In genomic region chr2:169230204-169230603, GRCh38 we compare ENCODE assay signal across 21 cellular contexts.
DNase-seq lines count a peak whose midpoint lies in the region; ATAC-seq, FAIRE-seq and TF ChIP-seq lines count a peak whose summit lies in the region.
"Had no signal": no experiment of that assay in that cellular context is flagged by ENCODE, and none has a peak within 500 bp of the region (broad histone marks: within the 10 kb centered on the region; RNA-seq: fewer than 3 reads in every experiment).

No MANE protein-coding gene starts in this region.

- no peak overlapping the region for H2BK120ac ChIP-seq in mesendoderm (ENCODE audit: low read depth, low read length)

- no peak overlapping the region for H2AFZ ChIP-seq in HepG2 (ENCODE audit: low read length)

- no peaks in the 10 kb centered on the region for H3K9me3 Mint-ChIP-seq in progenitor cell of endocrine pancreas (ENCODE audit: low read depth)
- H3K9me3 Mint-ChIP-seq: CD4-positive, alpha-beta T cell; CD8-positive, alpha-beta T cell had no signal

- no peak overlapping the region for H3K4me3 Mint-ChIP-seq in progenitor cell of endocrine pancreas (ENCODE audit: low read depth)
- H3K4me3 Mint-ChIP-seq: B cell; CD4-positive, alpha-beta T cell; CD8-positive, alpha-beta T cell had no signal

- H3K4me1 ChIP-seq in HepG2 (ENCODE audit: insufficient read depth, low read length) (no peaks in the 10 kb centered on the region), right lobe of liver (no peaks in the 10 kb centered on the region), mesendoderm (ENCODE audit: control insufficient read depth, low read depth, low read length) (no peaks in the 10 kb centered on the region)
- H3K4me1 ChIP-seq: A549, Caco-2 had no signal

- no peaks in the 10 kb centered on the region for H3K9me3 ChIP-seq in HepG2 (ENCODE audit: low read length)
- no peaks in the 10 kb centered on the region for H3K9me3 ChIP-seq in right lobe of liver
- H3K9me3 ChIP-seq: A549; BLaER1 treated with 17β-estradiol and CSF1 and Interleukin-3, amounts not matched to agents 10 nM and 100 nM; Caco-2 had no signal

- H3K18ac ChIP-seq in mesendoderm (ENCODE audit: low read length), result no peak overlapping the region

- CTCF ChIA-PET in HepG2 (lab: Yijun Ruan, JAX; ENCODE audit: low intra/inter-chr PET ratio, low total read pairs), result no interaction called here

- DNase-seq in HepG2 (ENCODE audit: low spot score), result no peak
- DNase-seq in right lobe of liver, result no peak
- DNase-seq in progenitor cell of endocrine pancreas (ENCODE audit: low spot score, unreplicated experiment), result no peak
- DNase-seq in mesendoderm, result no peak
- no peak for DNase-seq in anterior cingulate cortex (lab: John Stamatoyannopoulos, UW)
- DNase-seq: AML-193; Caco-2; Calu3; CD4-positive, alpha-beta T cell; CD8-positive, alpha-beta T cell; DMS79 treated with DMSO at 0.1 percent for 48 hours; GF-D8 had no signal

- H3K27ac ChIP-seq in HepG2 (ENCODE audit: extremely low read length, insufficient read depth, low read length) (no peak overlapping the region), right lobe of liver (no peak overlapping the region), mesendoderm (ENCODE audit: low read depth, low read length) (no peak overlapping the region)
- H3K27ac ChIP-seq: 22Rv1; A549; BLaER1 treated with 17β-estradiol and CSF1 and Interleukin-3, amounts not matched to agents 10 nM and 100 nM; C4-2B had no signal

- no TSS peak for BruUV-seq in HepG2 (replicated peaks; lab: Mats Ljungman, UMichigan)

- H3K4me3 ChIP-seq in HepG2 (replicated peaks in 1 of 3; ENCODE audit: insufficient read depth in 1 of 3, low read depth in 2 of 3, low read length in 3 of 3) (no peak overlapping the region), right lobe of liver (no peak overlapping the region), mesendoderm (ENCODE audit: low read length) (no peak overlapping the region)
- H3K4me3 ChIP-seq: A549; BLaER1 treated with 17β-estradiol and CSF1 and Interleukin-3, amounts not matched to agents 10 nM and 100 nM had no signal

- H4K5ac ChIP-seq in mesendoderm (ENCODE audit: low read length), result no peak overlapping the region

- no peaks in the 10 kb centered on the region for H3K36me3 ChIP-seq in HepG2 (replicated peaks in 1 of 2; ENCODE audit: control insufficient read depth in 1 of 2, insufficient read depth in 2 of 2, low read length in 2 of 2)
- H3K36me3 ChIP-seq in right lobe of liver, result no peaks in the 10 kb centered on the region
- no peaks in the 10 kb centered on the region for H3K36me3 ChIP-seq in mesendoderm (ENCODE audit: control insufficient read depth, insufficient read depth, low read length)
- H3K36me3 ChIP-seq: BLaER1 treated with 17β-estradiol and CSF1 and Interleukin-3, amounts not matched to agents 10 nM and 100 nM had no signal

- H2BK5ac ChIP-seq in mesendoderm (ENCODE audit: low read length), result no peak overlapping the region

- H3K27ac Mint-ChIP-seq in progenitor cell of endocrine pancreas, result peak overlapping the region; percentile 19
- H3K27ac Mint-ChIP-seq: B cell; CD4-positive, alpha-beta T cell; CD8-positive, alpha-beta T cell had no signal

- POLR2A ChIA-PET in HepG2 (lab: Yijun Ruan, JAX), result no interaction called here

- no peak for TF ChIP-seq RAD21 in HepG2 (CRISPR knock-in tag; IDR thresholded peaks at IDR 0.05)

- H3K27me3 Mint-ChIP-seq in progenitor cell of endocrine pancreas, result peaks cover 11% of the 10 kb centered on the region
- H3K27me3 Mint-ChIP-seq: B cell had no signal

- no peak overlapping the region for H3K4me2 ChIP-seq in HepG2 (ENCODE audit: low read depth, low read length)
- H3K4me2 ChIP-seq in mesendoderm (ENCODE audit: low read length), result no peak overlapping the region
- H3K4me2 ChIP-seq: A549; BLaER1 treated with 17β-estradiol and CSF1 and Interleukin-3, amounts not matched to agents 10 nM and 100 nM had no signal

- in situ Hi-C loops in HepG2 (cut with HindIII; ENCODE audit: extremely low pct_ligation_motif_present, low pct_unique_long_range_greater_than_20kb), result no loop called here

- H3K4ac ChIP-seq in mesendoderm (ENCODE audit: low read depth, low read length), result no peak overlapping the region

- no peak overlapping the region for H3K56ac ChIP-seq in mesendoderm (ENCODE audit: low read length)

- H3K9ac ChIP-seq in HepG2 (ENCODE audit: insufficient read depth, low read depth, low read length) (no peak overlapping the region), mesendoderm (ENCODE audit: low read length) (no peak overlapping the region)
- H3K9ac ChIP-seq: BLaER1 treated with 17β-estradiol and CSF1 and Interleukin-3, amounts not matched to agents 10 nM and 100 nM had no signal

- no peak for FAIRE-seq in HepG2 (lab: Jason Lieb, UNC)
- FAIRE-seq: A549, D721Med, G401.6, GM12891, GM19239 had no signal

- peaks cover 20% of the 10 kb centered on the region for H3K36me3 Mint-ChIP-seq in progenitor cell of endocrine pancreas (ENCODE audit: insufficient read depth)
- H3K36me3 Mint-ChIP-seq: CD8-positive, alpha-beta T cell had no signal

- no peak overlapping the region for H2BK15ac ChIP-seq in mesendoderm (replicated peaks; ENCODE audit: low read depth)

- H4K8ac ChIP-seq in mesendoderm (ENCODE audit: low read depth, low read length), result no peak overlapping the region

- H3K27me3 ChIP-seq in HepG2 (ENCODE audit: control insufficient read depth in 1 of 2, insufficient read depth in 2 of 2, low read length in 2 of 2) (peaks cover 0 to 7% of the 10 kb centered on the region in 2 experiments; a peak in 2 of 5 replicates), right lobe of liver (no peaks in the 10 kb centered on the region), mesendoderm (ENCODE audit: insufficient read depth, low read length, poor library complexity) (no peaks in the 10 kb centered on the region)
- H3K27me3 ChIP-seq: BLaER1 treated with 17β-estradiol and CSF1 and Interleukin-3, amounts not matched to agents 10 nM and 100 nM had no signal

- H4K20me1 ChIP-seq in HepG2 (ENCODE audit: insufficient read depth, low read length), result no peaks in the 10 kb centered on the region
- H4K20me1 ChIP-seq: BLaER1 treated with 17β-estradiol and CSF1 and Interleukin-3, amounts not matched to agents 10 nM and 100 nM had no signal

- no peak overlapping the region for H3K23ac ChIP-seq in mesendoderm (ENCODE audit: low read length)

- no peaks in the 10 kb centered on the region for H3K79me2 ChIP-seq in HepG2 (ENCODE audit: insufficient read depth, low read length)
- no peaks in the 10 kb centered on the region for H3K79me2 ChIP-seq in mesendoderm (ENCODE audit: control insufficient read depth, insufficient read depth, low read length)

- TF ChIP-seq POLR2A in HepG2 (IDR thresholded peaks at IDR 0.05; ENCODE audit: insufficient read depth in 1 of 2, low read depth in 2 of 2, low read length in 2 of 2), result no peak
- TF ChIP-seq POLR2A in right lobe of liver (IDR thresholded peaks at IDR 0.05), result no peak

- peaks cover 42% of the 10 kb centered on the region for H3K4me1 Mint-ChIP-seq in progenitor cell of endocrine pancreas (ENCODE audit: low read depth)
- H3K4me1 Mint-ChIP-seq: B cell had no signal

- intact Hi-C loops in HepG2 (cut with micrococcal nuclease; ENCODE audit: unreplicated experiment) (no loop called here), right lobe of liver (cut with DNase I) (no loop called here)

- no peak overlapping the region for H2AK5ac ChIP-seq in mesendoderm (ENCODE audit: low read length)

- no peak for TF ChIP-seq CTCF in HepG2 (CRISPR knock-in tag; IDR thresholded peaks at IDR 0.05)
- TF ChIP-seq CTCF in right lobe of liver (IDR thresholded peaks at IDR 0.05), result no peak
- no peak for TF ChIP-seq CTCF in progenitor cell of endocrine pancreas (IDR thresholded peaks at IDR 0.05; ENCODE audit: unreplicated experiment)

- TF ChIP-seq EP300 in HepG2 (IDR thresholded peaks at IDR 0.05; ENCODE audit: low read depth in 2 of 2, low read length in 2 of 2) (no peak), HepG2 (CRISPR knock-in tag; IDR thresholded peaks at IDR 0.05; ENCODE audit: borderline replicate concordance) (no peak)

- no peak for ATAC-seq in HepG2
- no peak for ATAC-seq in right lobe of liver
- ATAC-seq: A549; CD8-positive, alpha-beta T cell had no signal

- H3K79me1 ChIP-seq in mesendoderm (ENCODE audit: low read length), result no peaks in the 10 kb centered on the region

- 1% methylated on average over 2 of the region's 2 CpGs for WGBS in HepG2 (ENCODE audit: low lambda C conversion rate)
- WGBS in right lobe of liver (ENCODE audit: insufficient coverage, low coverage, low lambda C conversion rate, missing lambda C conversion rate), result 57% methylated on average over 2 of the region's 2 CpGs
- WGBS in mesendoderm (ENCODE audit: extremely low coverage, insufficient coverage, low lambda C conversion rate), result no CpG with 5 or more reads among the region's 2 CpGs

TF ChIP-seq in HepG2, 621 proteins besides CTCF, POLR2A, EP300 and RAD21:
- TF ChIP-seq MATR3 (CRISPR knock-in tag; IDR thresholded peaks at IDR 0.05), result no peak
- peak; percentile 73 for TF ChIP-seq CEBPB (IDR thresholded peaks at IDR 0.05; ENCODE audit: borderline replicate concordance, low read depth, low read length)
